In genomic region chr20:33423141-33423834, GRCh38 we compare ENCODE assay signal across 10 cellular contexts. TPM values are rescaled to one million over a fixed set of nuclear protein-coding genes. Genes with fewer than 3 reads are reported as not detected.
DNase-seq lines count a peak whose midpoint lies in the region; ATAC-seq and TF ChIP-seq lines count a peak whose summit lies in the region.
"Had no signal": no experiment of that assay in that cellular context is flagged by ENCODE, and none has a peak within 500 bp of the region (broad histone marks: within the 10 kb centered on the region; RNA-seq: fewer than 3 reads in every experiment).

No MANE protein-coding gene starts in this region.

- 75% methylated on average over 5 of the region's 7 CpGs for WGBS in mammary epithelial cell (ENCODE audit: low coverage, missing lambda C conversion rate)
- WGBS in tibial nerve, 2 donors: 35 to 43% methylated on average over 6 to 7 of the region's 7 CpGs

- H3K27ac ChIP-seq in mammary epithelial cell (ENCODE audit: insufficient read depth, low read depth, low read length) (no peak overlapping the region), tibial nerve (peak overlapping the region; percentile 54 to 97 (median 76))

- DNase-seq in HS-5 (ENCODE audit: low read depth): peak; percentile 54
- peak; percentile 39 for DNase-seq in mammary epithelial cell
- DNase-seq in left colon: peak; percentile 17 to 47
- DNase-seq in tibial nerve (ENCODE audit: low spot score in 2 of 2): no peak
- no peak for DNase-seq in activated naive CD4-positive, alpha-beta T cell (lab: John Stamatoyannopoulos, UW)
- DNase-seq in GOT3 (lab: John Stamatoyannopoulos, UW): no peak
- DNase-seq: activated CD4-positive, alpha-beta T cell treated with anti-CD3 and anti-CD28 coated beads, Interleukin-2, amount 10 ng/mL, durations not matched to agents 24 days and 14 days; NCI-H510A had no signal

- BruUV-seq in mammary epithelial cell (replicated peaks; lab: Mats Ljungman, UMichigan): no TSS peak

- H3K4me3 ChIP-seq in mammary epithelial cell (replicated peaks in 1 of 3; ENCODE audit: insufficient read depth in 1 of 3, low read depth in 2 of 3, low read length in 3 of 3) (no peak overlapping the region), tibial nerve (no peak overlapping the region)

- TF ChIP-seq CTCF in mammary epithelial cell (conservative IDR thresholded peaks at IDR 0.05 in 1 of 2, IDR thresholded peaks at IDR 0.05 in 1 of 2; ENCODE audit: extremely low read depth in 1 of 2, insufficient read depth in 1 of 2, low read depth in 1 of 2, low read length in 2 of 2): no peak
- TF ChIP-seq CTCF in tibial nerve (IDR thresholded peaks at IDR 0.05): no peak

- dilution Hi-C loops in mammary epithelial cell (cut with HindIII; ENCODE audit: low sequenced_read_pairs): no loop called here

- peak in 1 of 2 donors; percentile 8 for TF ChIP-seq EP300 in tibial nerve (IDR thresholded peaks at IDR 0.05)

- CTCF ChIA-PET in mammary epithelial cell (lab: Charles Lee; ENCODE audit: low non-redundant PET): no interaction called here

- no peaks in the 10 kb centered on the region for H3K79me2 ChIP-seq in mammary epithelial cell (ENCODE audit: insufficient read depth, low read length)

- H3K27me3 ChIP-seq in mammary epithelial cell (ENCODE audit: insufficient read depth, low read length): no peaks in the 10 kb centered on the region
- no peaks in the 10 kb centered on the region for H3K27me3 ChIP-seq in tibial nerve

- H3K4me2 ChIP-seq in mammary epithelial cell (ENCODE audit: insufficient read depth, low read depth, low read length): no peak overlapping the region

- intact Hi-C loops in mammary epithelial cell (cut with micrococcal nuclease) (no loop called here), left colon (cut with DNase I, micrococcal nuclease) (no loop called here)

- no peak for TF ChIP-seq POLR2A in tibial nerve (IDR thresholded peaks at IDR 0.05)

- ATAC-seq in left colon (peak; percentile 36), HG03025 (IDR thresholded peaks at IDR 0.05; ENCODE audit: low FRiP score, unreplicated experiment) (no peak), GM21367 (IDR thresholded peaks at IDR 0.05; ENCODE audit: unreplicated experiment) (no peak)

- H3K9me3 ChIP-seq in mammary epithelial cell (replicated peaks; ENCODE audit: insufficient read depth, low read length) (no peaks in the 10 kb centered on the region), tibial nerve (no peaks in the 10 kb centered on the region)

- no peaks in the 10 kb centered on the region for H4K20me1 ChIP-seq in mammary epithelial cell (ENCODE audit: insufficient read depth, low read length)

- peaks cover 7% of the 10 kb centered on the region for H3K4me1 ChIP-seq in mammary epithelial cell (ENCODE audit: insufficient read depth, low read length)
- peaks cover 0 to 17% (median 10%) of the 10 kb centered on the region in 4 donors for H3K4me1 ChIP-seq in tibial nerve

- peak overlapping the region; percentile 47 for H2AFZ ChIP-seq in mammary epithelial cell (ENCODE audit: low read depth, low read length)

- H3K36me3 ChIP-seq in mammary epithelial cell (ENCODE audit: insufficient read depth, low read length) (no peaks in the 10 kb centered on the region), tibial nerve (peaks cover 0 to 10% (median 0%) of the 10 kb centered on the region in 3 donors)

- H3K9ac ChIP-seq in mammary epithelial cell (ENCODE audit: insufficient read depth, low read length): no peak overlapping the region

- in situ Hi-C loops in mammary epithelial cell (cut with MboI; ENCODE audit: low sequenced_read_pairs in 2 of 2): no loop called here

RNA-seq across cellular contexts. Expression of gene SNTA1, which starts 20.3 kb away (rescaled TPM):
- total RNA-seq in mammary epithelial cell: 10 to 100 TPM in 1 of 2 donors, 1 to 10 TPM in 1; 9.4 to 11.7 TPM
- 8.1 TPM for polyA plus RNA-seq in mammary epithelial cell
- 10.4 TPM for polyA minus RNA-seq in mammary epithelial cell
- 1 to 10 TPM; 4.0 to 8.3 TPM for total RNA-seq in left colon
- total RNA-seq in tibial nerve: 100 to 1,000 TPM in 2 of 4 donors, 10 to 100 TPM in 2; 44.1 to 120 (median 95.6) TPM

RNA-seq across cellular contexts. Expression of gene CDK5RAP1, which starts 22.0 kb away (rescaled TPM):
- total RNA-seq in mammary epithelial cell (10 to 100 TPM; 20.7 to 35.5 TPM), left colon (10 to 100 TPM; 16.6 to 27.4 TPM), tibial nerve (10 to 100 TPM; 29.5 to 36.7 (median 32.7) TPM)
- 37.1 TPM for polyA plus RNA-seq in mammary epithelial cell
- polyA minus RNA-seq in mammary epithelial cell: 24.9 TPM

Comparison
In these comparisons a context has a peak if more than half of its experiments do, and no peak if none do; other contexts are left out.
1. DNase-seq: peak in HS-5 (single experiment), mammary epithelial cell (single experiment) and left colon (2 of 2); none in tibial nerve (0 of 2), activated naive CD4-positive, alpha-beta T cell (0 of 4) and GOT3 (single experiment).